In genomic region chr1:153680120-153680403, GRCh38 we compare ENCODE assay signal across 10 cellular contexts. TPM values are rescaled to one million over a fixed set of nuclear protein-coding genes. Genes with fewer than 3 reads are reported as not detected.
DNase-seq lines count a peak whose midpoint lies in the region; ATAC-seq and TF ChIP-seq lines count a peak whose summit lies in the region.
"Had no signal": no experiment of that assay in that cellular context is flagged by ENCODE, and none has a peak within 500 bp of the region (broad histone marks: within the 10 kb centered on the region; RNA-seq: fewer than 3 reads in every experiment).

No MANE protein-coding gene starts in this region.

- peak overlapping the region; percentile 78 for H3K4me3 Mint-ChIP-seq in activated naive CD8-positive, alpha-beta T cell
- H3K4me3 Mint-ChIP-seq in activated naive CD8-positive, alpha-beta T cell treated with anti-CD3 and anti-CD28 coated beads for 36 hours, result no peak overlapping the region

- peak overlapping the region; percentile 56 for H3K4me3 ChIP-seq in effector memory CD4-positive, alpha-beta T cell (ENCODE audit: insufficient read depth, low read depth, low read length, poor library complexity, severe bottlenecking)
- H3K4me3 ChIP-seq in muscle layer of duodenum (ENCODE audit: low read depth in 1 of 2, low read length in 2 of 2) (peak overlapping the region; percentile 38 to 57), upper lobe of right lung (peak overlapping the region; percentile 67), foreskin fibroblast (ENCODE audit: low read depth in 1 of 2, low read length in 2 of 2) (no peak overlapping the region)

- intact Hi-C loops in upper lobe of right lung (cut with DNase I), result no loop called here

- no peaks in the 10 kb centered on the region for H3K9me3 ChIP-seq in effector memory CD4-positive, alpha-beta T cell (ENCODE audit: control insufficient read depth, low read length)
- H3K9me3 ChIP-seq in muscle layer of duodenum (ENCODE audit: control insufficient read depth in 1 of 2, low read length in 2 of 2), result no peaks in the 10 kb centered on the region
- H3K9me3 ChIP-seq in upper lobe of right lung, result no peaks in the 10 kb centered on the region
- H3K9me3 ChIP-seq: prostate gland had no signal

- no peak overlapping the region for H3K27ac Mint-ChIP-seq in activated naive CD8-positive, alpha-beta T cell
- H3K27ac Mint-ChIP-seq in activated naive CD8-positive, alpha-beta T cell treated with anti-CD3 and anti-CD28 coated beads for 36 hours, result no peak overlapping the region

- H3K27ac ChIP-seq in effector memory CD4-positive, alpha-beta T cell (ENCODE audit: insufficient read depth, low read length, poor library complexity, severe bottlenecking), result no peak overlapping the region
- H3K27ac ChIP-seq in muscle layer of duodenum (ENCODE audit: low read length) (no peak overlapping the region), upper lobe of right lung (no peak overlapping the region)
- H3K27ac ChIP-seq: prostate gland had no signal

- H3K9me3 Mint-ChIP-seq in activated naive CD8-positive, alpha-beta T cell (ENCODE audit: low read depth), result no peaks in the 10 kb centered on the region
- H3K9me3 Mint-ChIP-seq in activated naive CD8-positive, alpha-beta T cell treated with anti-CD3 and anti-CD28 coated beads for 36 hours, result no peaks in the 10 kb centered on the region

- DNase-seq in activated naive CD8-positive, alpha-beta T cell treated with anti-CD3 and anti-CD28 coated beads for 36 hours, result no peak
- DNase-seq in effector memory CD4-positive, alpha-beta T cell, result no peak
- DNase-seq in upper lobe of right lung (no peak), foreskin fibroblast (no peak), HUDEP-2 (lab: John Stamatoyannopoulos, UW; ENCODE audit: unreplicated experiment in 76 of 76) (no peak)

- peaks cover 19% of the 10 kb centered on the region for H3K4me1 Mint-ChIP-seq in activated naive CD8-positive, alpha-beta T cell (ENCODE audit: low read depth)
- H3K4me1 Mint-ChIP-seq in activated naive CD8-positive, alpha-beta T cell treated with anti-CD3 and anti-CD28 coated beads for 36 hours, result peaks cover 18% of the 10 kb centered on the region

- H3K27me3 Mint-ChIP-seq in activated naive CD8-positive, alpha-beta T cell, result peaks cover 26% of the 10 kb centered on the region
- peaks cover 42% of the 10 kb centered on the region for H3K27me3 Mint-ChIP-seq in activated naive CD8-positive, alpha-beta T cell treated with anti-CD3 and anti-CD28 coated beads for 36 hours

- peaks cover 32% of the 10 kb centered on the region for H3K27me3 ChIP-seq in effector memory CD4-positive, alpha-beta T cell (replicated peaks; ENCODE audit: control insufficient read depth, insufficient read depth, low read length, poor library complexity, severe bottlenecking)
- H3K27me3 ChIP-seq in muscle layer of duodenum (ENCODE audit: low read depth, low read length) (peaks cover 18% of the 10 kb centered on the region), upper lobe of right lung (peaks cover 24% of the 10 kb centered on the region)

- TF ChIP-seq CTCF in upper lobe of right lung (IDR thresholded peaks at IDR 0.05) (no peak), foreskin fibroblast (IDR thresholded peaks at IDR 0.05; ENCODE audit: low read depth, low read length) (no peak)

- no peaks in the 10 kb centered on the region for H3K36me3 ChIP-seq in effector memory CD4-positive, alpha-beta T cell (ENCODE audit: control insufficient read depth, insufficient read depth, low read length)
- H3K36me3 ChIP-seq in muscle layer of duodenum (ENCODE audit: control insufficient read depth in 1 of 2, insufficient read depth in 2 of 2, low read length in 2 of 2) (no peaks in the 10 kb centered on the region), upper lobe of right lung (no peaks in the 10 kb centered on the region)
- H3K36me3 ChIP-seq: prostate gland had no signal

- ATAC-seq in upper lobe of right lung (no peak), HG02763 (IDR thresholded peaks at IDR 0.05; ENCODE audit: unreplicated experiment) (no peak)

- H3K36me3 Mint-ChIP-seq in activated naive CD8-positive, alpha-beta T cell, result no peaks in the 10 kb centered on the region
- H3K36me3 Mint-ChIP-seq in activated naive CD8-positive, alpha-beta T cell treated with anti-CD3 and anti-CD28 coated beads for 36 hours, result no peaks in the 10 kb centered on the region

- peaks cover 28% of the 10 kb centered on the region for H3K4me1 ChIP-seq in effector memory CD4-positive, alpha-beta T cell (ENCODE audit: control insufficient read depth, insufficient read depth, low read length, poor library complexity, severe bottlenecking)
- peaks cover 0 to 24% of the 10 kb centered on the region in 2 donors for H3K4me1 ChIP-seq in muscle layer of duodenum (ENCODE audit: control insufficient read depth in 1 of 2, insufficient read depth in 2 of 2, low read length in 2 of 2)
- peaks cover 14% of the 10 kb centered on the region for H3K4me1 ChIP-seq in upper lobe of right lung
- H3K4me1 ChIP-seq: prostate gland had no signal

RNA-seq across cellular contexts. Expression of gene NPR1, which starts 1.6 kb away (rescaled TPM):
- under 1 TPM in 1 of 2 experiments, not detected in 1; 0.06 TPM for total RNA-seq in activated naive CD8-positive, alpha-beta T cell treated with anti-CD3 and anti-CD28 coated beads for 36 hours
- total RNA-seq in upper lobe of right lung, result 69.4 TPM
- total RNA-seq: LHCN-M2 had no signal

RNA-seq across cellular contexts. Expression of gene ILF2, which starts 9.3 kb away (rescaled TPM):
- total RNA-seq in activated naive CD8-positive, alpha-beta T cell treated with anti-CD3 and anti-CD28 coated beads for 36 hours, result 100 to 1,000 TPM; 419 to 431 TPM
- total RNA-seq in upper lobe of right lung, result 86.1 TPM

RNA-seq across cellular contexts. Expression of gene SNAPIN, which starts 21.6 kb away (rescaled TPM):
- total RNA-seq in activated naive CD8-positive, alpha-beta T cell treated with anti-CD3 and anti-CD28 coated beads for 36 hours, result 10 to 100 TPM; 32.9 to 34.7 TPM
- 32.7 TPM for total RNA-seq in upper lobe of right lung

RNA-seq across cellular contexts. Expression of gene CHTOP, which starts 46.2 kb away (rescaled TPM):
- 10 to 100 TPM; 94.3 to 98.1 TPM for total RNA-seq in activated naive CD8-positive, alpha-beta T cell treated with anti-CD3 and anti-CD28 coated beads for 36 hours
- 63.5 TPM for total RNA-seq in upper lobe of right lung

RNA-seq across cellular contexts. Expression of gene INTS3, which starts 47.8 kb away (rescaled TPM):
- 10 to 100 TPM; 47.9 to 48.0 TPM for total RNA-seq in activated naive CD8-positive, alpha-beta T cell treated with anti-CD3 and anti-CD28 coated beads for 36 hours
- total RNA-seq in upper lobe of right lung, result 72.3 TPM

Comparison
In these comparisons a context has a peak if more than half of its experiments do, and no peak if none do; other contexts are left out.
1. H3K4me3 ChIP-seq: peak in effector memory CD4-positive, alpha-beta T cell (single experiment), muscle layer of duodenum (2 of 2) and upper lobe of right lung (single experiment); none in foreskin fibroblast (0 of 2).
2. RNA of gene NPR1, which starts 1.6 kb away (total RNA-seq): 69.4 TPM in upper lobe of right lung (single experiment); 0.06 TPM in activated naive CD8-positive, alpha-beta T cell treated with anti-CD3 and anti-CD28 coated beads for 36 hours; every median in the first group is over 10 times any median in the second.